ENCODE assay signal across 15 cellular contexts in genomic region chr22:17945156-17945850, GRCh38.
A peak's percentile ranks its signal among the peaks of the same experiment; 100 is the strongest.
DNase-seq lines count a peak whose midpoint lies in the region; ATAC-seq and TF ChIP-seq lines count a peak whose summit lies in the region.
"Had no signal": no experiment of that assay in that cellular context is flagged by ENCODE, and none has a peak within 500 bp of the region (broad histone marks: within the 10 kb centered on the region; RNA-seq: fewer than 3 reads in every experiment).

No MANE protein-coding gene starts in this region.

- H4K20me1 ChIP-seq in mammary epithelial cell (ENCODE audit: insufficient read depth, low read length) = no peaks in the 10 kb centered on the region

- H4K91ac ChIP-seq in mesenchymal stem cell (ENCODE audit: low read length) = no peak overlapping the region

- H3K18ac ChIP-seq in mesenchymal stem cell (ENCODE audit: low read depth in 1 of 2, low read length in 2 of 2) = no peak overlapping the region

- H3K4me3 ChIP-seq in NT2/D1 (ENCODE audit: insufficient read length, low read depth) (no peak overlapping the region), mammary epithelial cell (replicated peaks in 1 of 3; ENCODE audit: insufficient read depth in 1 of 3, low read depth in 2 of 3, low read length in 3 of 3) (no peak overlapping the region), mesenchymal stem cell (ENCODE audit: insufficient read depth in 1 of 2, low read depth in 1 of 2, low read length in 2 of 2) (no peak overlapping the region), spleen (no peak overlapping the region), WERI-Rb-1 (ENCODE audit: low read depth, low read length) (no peak overlapping the region)
- H3K4me3 ChIP-seq: Peyer's patch had no signal

- H3K27ac ChIP-seq in mammary epithelial cell (ENCODE audit: insufficient read depth, low read depth, low read length) (no peak overlapping the region), mesenchymal stem cell (ENCODE audit: low read length, poor library complexity, severe bottlenecking) (no peak overlapping the region), spleen (peak overlapping the region in 6 of 8 donors; percentile 13 to 53 (median 40)), WERI-Rb-1 (no peak overlapping the region)

- H3K9me3 ChIP-seq in NT2/D1 (ENCODE audit: insufficient read depth, low read length) = no peaks in the 10 kb centered on the region
- H3K9me3 ChIP-seq in mammary epithelial cell (replicated peaks; ENCODE audit: insufficient read depth, low read length) = no peaks in the 10 kb centered on the region
- H3K9me3 ChIP-seq in mesenchymal stem cell (ENCODE audit: control insufficient read depth, low read length) = no peaks in the 10 kb centered on the region
- H3K9me3 ChIP-seq in spleen = no peaks in the 10 kb centered on the region
- no peaks in the 10 kb centered on the region for H3K9me3 ChIP-seq in WERI-Rb-1 (ENCODE audit: severe bottlenecking)
- H3K9me3 ChIP-seq: Peyer's patch had no signal

- H3K79me1 ChIP-seq in mesenchymal stem cell (replicated peaks; ENCODE audit: low read length, poor library complexity, severe bottlenecking) = peaks cover 3% of the 10 kb centered on the region

- H3K4ac ChIP-seq in mesenchymal stem cell (ENCODE audit: low read depth in 1 of 2, low read length in 2 of 2) = no peak overlapping the region

- no peak overlapping the region for H3K14ac ChIP-seq in mesenchymal stem cell (ENCODE audit: low read length in 2 of 2)

- peak overlapping the region; percentile 85 for H3K4me2 ChIP-seq in mammary epithelial cell (ENCODE audit: insufficient read depth, low read depth, low read length)
- no peak overlapping the region for H3K4me2 ChIP-seq in mesenchymal stem cell (ENCODE audit: low read length, poor library complexity, severe bottlenecking)

- no peak overlapping the region for H2BK5ac ChIP-seq in mesenchymal stem cell (ENCODE audit: low read depth, low read length, poor library complexity, severe bottlenecking)

- H2AK5ac ChIP-seq in mesenchymal stem cell (ENCODE audit: low read length, severe bottlenecking) = no peak overlapping the region

- intact Hi-C loops in mammary epithelial cell (cut with micrococcal nuclease) (no loop called here), spleen (cut with DNase I; ENCODE audit: low total_unique reads) (no loop called here)

- CTCF ChIA-PET in mammary epithelial cell (lab: Charles Lee; ENCODE audit: low non-redundant PET) = interaction anchor here (0.5 kb wide), 1 partner anchor 34 kb away, joined by 3 read pairs; no protein-coding TSS in a partner anchor

- H3K36me3 ChIP-seq in NT2/D1 (ENCODE audit: insufficient read depth, insufficient read length, low read length) (peaks cover 12% of the 10 kb centered on the region), mammary epithelial cell (ENCODE audit: insufficient read depth, low read length) (no peaks in the 10 kb centered on the region), mesenchymal stem cell (ENCODE audit: control insufficient read depth in 1 of 2, insufficient read depth in 2 of 2, low read depth in 1 of 2, low read length in 2 of 2) (peaks cover 0 to 44% of the 10 kb centered on the region in 2 experiments), spleen (peaks cover 0 to 6% (median 0%) of the 10 kb centered on the region in 6 donors), WERI-Rb-1 (no peaks in the 10 kb centered on the region)
- H3K36me3 ChIP-seq: Peyer's patch had no signal

- no peak overlapping the region for H3K23ac ChIP-seq in mesenchymal stem cell (ENCODE audit: low read length in 2 of 2)

- H2BK120ac ChIP-seq in mesenchymal stem cell (ENCODE audit: low read depth, low read length) = no peak overlapping the region

- in situ Hi-C loops in mammary epithelial cell (cut with MboI; ENCODE audit: low sequenced_read_pairs in 2 of 2) = no loop called here

- TF ChIP-seq CTCF in mammary epithelial cell (conservative IDR thresholded peaks at IDR 0.05 in 1 of 2, IDR thresholded peaks at IDR 0.05 in 1 of 2; ENCODE audit: extremely low read depth in 1 of 2, insufficient read depth in 1 of 2, low read depth in 1 of 2, low read length in 2 of 2) = no peak
- TF ChIP-seq CTCF in spleen (IDR thresholded peaks at IDR 0.05 in 8 of 11, conservative IDR thresholded peaks at IDR 0.05 in 3 of 11) = no peak
- TF ChIP-seq CTCF in WERI-Rb-1 (IDR thresholded peaks at IDR 0.05; ENCODE audit: low read depth, low read length) = no peak

- no peak for DNase-seq in NT2/D1 (ENCODE audit: low read depth, low spot score)
- no peak for DNase-seq in mammary epithelial cell
- no peak for DNase-seq in mesenchymal stem cell
- DNase-seq in spleen = no peak
- no peak for DNase-seq in WERI-Rb-1
- no peak for DNase-seq in NCI-H1694 (lab: John Stamatoyannopoulos, UW)
- no peak for DNase-seq in NCI-H1436 (lab: John Stamatoyannopoulos, UW)
- DNase-seq: activated CD4-positive, alpha-beta T cell treated with anti-CD3 and anti-CD28 coated beads for 36 hours; dermis blood vessel endothelial cell; IMR-90; NCI-H146; Peyer's patch; stimulated activated CD4-positive, alpha-beta T cell treated with anti-CD3 and anti-CD28 coated beads, Interleukin-2, amount 100 ng/mL, for 24 hours; stimulated activated CD8-positive, alpha-beta memory T cell treated with anti-CD3 and anti-CD28 coated beads, Interleukin-4, amount 100 ng/mL, for 48 hours had no signal

- H3K9ac ChIP-seq in NT2/D1 (ENCODE audit: insufficient read length, low read depth) = peak overlapping the region; percentile 36
- no peak overlapping the region for H3K9ac ChIP-seq in mammary epithelial cell (ENCODE audit: insufficient read depth, low read length)
- no peak overlapping the region for H3K9ac ChIP-seq in mesenchymal stem cell (ENCODE audit: low read length)

- no peak overlapping the region for H2BK15ac ChIP-seq in mesenchymal stem cell (ENCODE audit: low read depth, poor library complexity, severe bottlenecking)

- peak overlapping the region; percentile 23 for H4K8ac ChIP-seq in mesenchymal stem cell (ENCODE audit: low read length)

- peaks cover 100% of the 10 kb centered on the region for H3K79me2 ChIP-seq in mammary epithelial cell (ENCODE audit: insufficient read depth, low read length)

- WGBS in mammary epithelial cell (ENCODE audit: low coverage, missing lambda C conversion rate) = 49% methylated on average over 12 of the region's 15 CpGs
- WGBS in mesenchymal stem cell = 97% methylated on average over 13 of the region's 15 CpGs
- 75 to 89% (median 79%) methylated on average over 15 of the region's 15 CpGs for WGBS in spleen, 5 donors

- no peak overlapping the region for H2BK12ac ChIP-seq in mesenchymal stem cell (ENCODE audit: low read length in 2 of 2)

- H3K27me3 ChIP-seq in NT2/D1 (ENCODE audit: insufficient read depth, insufficient read length) = no peaks in the 10 kb centered on the region
- no peaks in the 10 kb centered on the region for H3K27me3 ChIP-seq in mammary epithelial cell (ENCODE audit: insufficient read depth, low read length)
- H3K27me3 ChIP-seq in mesenchymal stem cell (ENCODE audit: control insufficient read depth in 1 of 2, insufficient read depth in 1 of 2, low read length in 2 of 2) = no peaks in the 10 kb centered on the region
- no peaks in the 10 kb centered on the region for H3K27me3 ChIP-seq in spleen (replicated peaks in 1 of 7)
- no peaks in the 10 kb centered on the region for H3K27me3 ChIP-seq in WERI-Rb-1 (ENCODE audit: insufficient read depth, low read depth, severe bottlenecking)
- H3K27me3 ChIP-seq: Peyer's patch had no signal

- dilution Hi-C loops in mammary epithelial cell (cut with HindIII; ENCODE audit: low sequenced_read_pairs) = loop anchor here (5.0 kb wide), 1 partner anchor 33 kb away; no protein-coding TSS in a partner anchor

- no peak for ATAC-seq in HG02938 (IDR thresholded peaks at IDR 0.05; ENCODE audit: unreplicated experiment)
- ATAC-seq: activated CD4-positive, alpha-beta T cell treated with anti-CD3 and anti-CD28 coated beads for 36 hours had no signal

- no peak overlapping the region for H2AFZ ChIP-seq in mammary epithelial cell (ENCODE audit: low read depth, low read length)
- H2AFZ ChIP-seq in mesenchymal stem cell (ENCODE audit: low read depth, low read length) = no peak overlapping the region

- no TSS peak for BruUV-seq in mammary epithelial cell (replicated peaks; lab: Mats Ljungman, UMichigan)

- peaks cover 25% of the 10 kb centered on the region for H3K4me1 ChIP-seq in NT2/D1 (ENCODE audit: insufficient read depth, insufficient read length)
- peaks cover 30% of the 10 kb centered on the region for H3K4me1 ChIP-seq in mammary epithelial cell (ENCODE audit: insufficient read depth, low read length)
- H3K4me1 ChIP-seq in mesenchymal stem cell (ENCODE audit: control insufficient read depth, insufficient read depth, low read depth, low read length) = peaks cover 49% of the 10 kb centered on the region
- H3K4me1 ChIP-seq in spleen = peaks cover 29 to 100% (median 72%) of the 10 kb centered on the region in 6 donors

- TF ChIP-seq POLR2A in spleen (IDR thresholded peaks at IDR 0.05) = no peak

Comparison
In these comparisons a context has a peak if more than half of its experiments do, and no peak if none do; other contexts are left out.
1. H3K27ac ChIP-seq: peak in spleen (6 of 8); none in mammary epithelial cell (single experiment), mesenchymal stem cell (single experiment) and WERI-Rb-1 (single experiment).